Comparison of ENCODE assay signal across 1 cellular context in the genomic region with DNA sequence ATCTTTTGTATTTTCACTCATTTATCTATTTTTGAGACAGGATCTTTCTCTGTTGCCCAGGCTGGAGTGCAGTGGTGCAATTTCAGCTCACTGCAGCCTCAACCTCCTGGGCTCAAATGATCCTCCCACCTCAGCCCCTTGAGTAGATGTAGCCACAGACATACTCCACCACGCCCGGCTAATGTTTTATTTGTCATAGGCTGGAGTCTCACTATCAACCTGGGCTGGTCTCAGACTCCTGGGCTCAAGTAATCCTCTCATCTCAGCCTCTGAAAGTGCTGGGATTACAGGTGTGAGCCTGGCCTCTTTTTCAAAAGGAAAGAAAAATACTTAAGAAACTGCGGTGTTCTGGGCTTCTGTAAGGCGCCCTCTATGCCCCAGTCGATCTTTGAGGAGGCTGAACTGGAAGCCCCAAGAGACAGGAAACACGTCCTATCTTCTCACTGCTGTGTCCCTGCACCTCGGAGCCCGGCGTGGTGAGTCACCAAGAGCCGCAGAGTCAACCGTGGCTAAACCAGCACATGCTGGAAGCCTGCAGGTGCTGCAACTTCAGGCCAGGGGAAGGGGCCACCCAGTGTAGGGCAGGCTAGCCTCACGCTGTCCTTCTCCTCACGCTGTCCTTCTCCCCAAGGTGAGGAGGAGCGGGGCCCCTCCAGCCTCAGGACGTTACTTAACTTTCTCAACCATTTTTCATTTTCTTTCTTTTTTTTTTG.
TF ChIP-seq lines count a peak whose summit lies in the region.

No MANE protein-coding gene starts in this region.

TF ChIP-seq in K562, 482 proteins besides CTCF, POLR2A, EP300 and RAD21 (continued from another document):
- TF ChIP-seq MGA (IDR thresholded peaks at IDR 0.05), result peak; percentile 87
- peak; percentile 92 for TF ChIP-seq JUN (IDR thresholded peaks at IDR 0.05; ENCODE audit: borderline replicate concordance, low read depth, low read length)
- TF ChIP-seq JUN (CRISPR knock-in tag; IDR thresholded peaks at IDR 0.05; ENCODE audit: borderline replicate concordance), result no peak
- peak; percentile 74 for TF ChIP-seq SMARCA4 (IDR thresholded peaks at IDR 0.05)
- peak; percentile 53; the same call in 1 of the 2 replicates for TF ChIP-seq ZNF589 (CRISPR knock-in tag; IDR thresholded peaks at IDR 0.05; ENCODE audit: low read depth)
- TF ChIP-seq NR2C1 (IDR thresholded peaks at IDR 0.05), result no peak
- peak; percentile 48; the same call in 1 of the 2 replicates for TF ChIP-seq NR2C1 (tag; IDR thresholded peaks at IDR 0.05)
- TF ChIP-seq DPF2 (IDR thresholded peaks at IDR 0.05), result peak; percentile 80
- TF ChIP-seq ATF1 (CRISPR knock-in tag; IDR thresholded peaks at IDR 0.05), result no peak
- peak; percentile 33; the same call in 1 of the 2 replicates for TF ChIP-seq ATF1 (tag; IDR thresholded peaks at IDR 0.05)
- TF ChIP-seq FOXK2 (conservative IDR thresholded peaks at IDR 0.05 in 1 of 2, IDR thresholded peaks at IDR 0.05 in 1 of 2; ENCODE audit: low read depth in 2 of 2), result peak in 1 of 2 experiments; percentile 38; a peak in 1 of 4 replicates
- TF ChIP-seq KLF10 (CRISPR knock-in tag; IDR thresholded peaks at IDR 0.05), result no peak
- TF ChIP-seq ATF3 (IDR thresholded peaks at IDR 0.05), result peak; percentile 93
- TF ChIP-seq ATF3 (CRISPR knock-in tag; conservative IDR thresholded peaks at IDR 0.05), result no peak; the same call in 1 of the 2 replicates
- peak; percentile 70 for TF ChIP-seq CREM (IDR thresholded peaks at IDR 0.05; ENCODE audit: low read depth)
- peak; percentile 94 for TF ChIP-seq ZBTB1 (CRISPR knock-in tag; IDR thresholded peaks at IDR 0.05; ENCODE audit: borderline replicate concordance, low read depth)
- peak; percentile 97 for TF ChIP-seq JUND (IDR thresholded peaks at IDR 0.05; ENCODE audit: borderline replicate concordance, low read depth, low read length)
- TF ChIP-seq JUND (tag; IDR thresholded peaks at IDR 0.05; ENCODE audit: borderline replicate concordance, low read depth, low read length), result peak; percentile 89; the same call in 2 of the 3 replicates
- TF ChIP-seq TFAP4 (CRISPR knock-in tag; IDR thresholded peaks at IDR 0.05; ENCODE audit: borderline replicate concordance), result peak; percentile 44; the same call in 1 of the 2 replicates
- TF ChIP-seq MYNN (IDR thresholded peaks at IDR 0.05), result peak; percentile 69; the same call in 1 of the 2 replicates
- TF ChIP-seq MYNN (CRISPR knock-in tag; IDR thresholded peaks at IDR 0.05), result no peak
- no peak for TF ChIP-seq CHD4 (IDR thresholded peaks at IDR 0.05; ENCODE audit: insufficient read depth, insufficient replicate concordance, low read depth, low read length, poor library complexity, severe bottlenecking)
- TF ChIP-seq HIVEP1 (CRISPR knock-in tag; IDR thresholded peaks at IDR 0.05), result no peak
- TF ChIP-seq, protein P1, sequence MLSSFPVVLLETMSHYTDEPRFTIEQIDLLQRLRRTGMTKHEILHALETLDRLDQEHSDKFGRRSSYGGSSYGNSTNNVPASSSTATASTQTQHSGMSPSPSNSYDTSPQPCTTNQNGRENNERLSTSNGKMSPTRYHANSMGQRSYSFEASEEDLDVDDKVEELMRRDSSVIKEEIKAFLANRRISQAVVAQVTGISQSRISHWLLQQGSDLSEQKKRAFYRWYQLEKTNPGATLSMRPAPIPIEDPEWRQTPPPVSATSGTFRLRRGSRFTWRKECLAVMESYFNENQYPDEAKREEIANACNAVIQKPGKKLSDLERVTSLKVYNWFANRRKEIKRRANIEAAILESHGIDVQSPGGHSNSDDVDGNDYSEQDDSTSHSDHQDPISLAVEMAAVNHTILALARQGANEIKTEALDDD (IDR thresholded peaks at IDR 0.05), result peak; percentile 70
- TF ChIP-seq, protein P2, sequence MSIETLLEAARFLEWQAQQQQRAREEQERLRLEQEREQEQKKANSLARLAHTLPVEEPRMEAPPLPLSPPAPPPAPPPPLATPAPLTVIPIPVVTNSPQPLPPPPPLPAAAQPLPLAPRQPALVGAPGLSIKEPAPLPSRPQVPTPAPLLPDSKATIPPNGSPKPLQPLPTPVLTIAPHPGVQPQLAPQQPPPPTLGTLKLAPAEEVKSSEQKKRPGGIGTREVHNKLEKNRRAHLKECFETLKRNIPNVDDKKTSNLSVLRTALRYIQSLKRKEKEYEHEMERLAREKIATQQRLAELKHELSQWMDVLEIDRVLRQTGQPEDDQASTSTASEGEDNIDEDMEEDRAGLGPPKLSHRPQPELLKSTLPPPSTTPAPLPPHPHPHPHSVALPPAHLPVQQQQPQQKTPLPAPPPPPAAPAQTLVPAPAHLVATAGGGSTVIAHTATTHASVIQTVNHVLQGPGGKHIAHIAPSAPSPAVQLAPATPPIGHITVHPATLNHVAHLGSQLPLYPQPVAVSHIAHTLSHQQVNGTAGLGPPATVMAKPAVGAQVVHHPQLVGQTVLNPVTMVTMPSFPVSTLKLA (conservative IDR thresholded peaks at IDR 0.05), result peak; percentile 40 to 78; a peak in 2 of 4 replicates
- TF ChIP-seq FOSL1 (tag; conservative IDR thresholded peaks at IDR 0.05), result peak; percentile 95
- peak; percentile 85 for TF ChIP-seq SMAD4 (CRISPR knock-in tag; conservative IDR thresholded peaks at IDR 0.05)
- TF ChIP-seq RNF2 (IDR thresholded peaks at IDR 0.05), result 0 out of 2 replicates have a peak, but pooled peaks have one; percentile 36
- TF ChIP-seq, protein P3, sequence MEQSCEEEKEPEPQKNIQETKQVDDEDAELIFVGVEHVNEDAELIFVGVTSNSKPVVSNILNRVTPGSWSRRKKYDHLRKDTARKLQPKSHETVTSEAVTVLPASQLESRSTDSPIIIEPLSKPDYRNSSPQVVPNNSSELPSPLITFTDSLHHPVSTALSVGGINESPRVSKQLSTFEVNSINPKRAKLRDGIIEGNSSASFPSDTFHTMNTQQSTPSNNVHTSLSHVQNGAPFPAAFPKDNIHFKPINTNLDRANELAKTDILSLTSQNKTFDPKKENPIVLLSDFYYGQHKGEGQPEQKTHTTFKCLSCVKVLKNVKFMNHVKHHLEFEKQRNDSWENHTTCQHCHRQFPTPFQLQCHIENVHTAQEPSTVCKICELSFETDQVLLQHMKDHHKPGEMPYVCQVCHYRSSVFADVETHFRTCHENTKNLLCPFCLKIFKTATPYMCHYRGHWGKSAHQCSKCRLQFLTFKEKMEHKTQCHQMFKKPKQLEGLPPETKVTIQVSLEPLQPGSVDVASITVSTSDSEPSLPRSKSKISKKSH (CRISPR knock-in tag; IDR thresholded peaks at IDR 0.05), result no peak
- TF ChIP-seq, protein P4, sequence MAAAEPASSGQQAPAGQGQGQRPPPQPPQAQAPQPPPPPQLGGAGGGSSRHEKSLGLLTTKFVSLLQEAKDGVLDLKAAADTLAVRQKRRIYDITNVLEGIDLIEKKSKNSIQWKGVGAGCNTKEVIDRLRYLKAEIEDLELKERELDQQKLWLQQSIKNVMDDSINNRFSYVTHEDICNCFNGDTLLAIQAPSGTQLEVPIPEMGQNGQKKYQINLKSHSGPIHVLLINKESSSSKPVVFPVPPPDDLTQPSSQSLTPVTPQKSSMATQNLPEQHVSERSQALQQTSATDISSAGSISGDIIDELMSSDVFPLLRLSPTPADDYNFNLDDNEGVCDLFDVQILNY (CRISPR knock-in tag; IDR thresholded peaks at IDR 0.05), result no peak
- peak; percentile 56; the same call in 1 of the 2 replicates for TF ChIP-seq ATF7 (IDR thresholded peaks at IDR 0.05)
- TF ChIP-seq ESRRA (IDR thresholded peaks at IDR 0.05; ENCODE audit: borderline replicate concordance, low read depth), result 0 out of 2 replicates have a peak, but pooled peaks have one; percentile 17
- no peak for TF ChIP-seq ZFPM2 (CRISPR knock-in tag; IDR thresholded peaks at IDR 0.05)
- no peak for TF ChIP-seq JUNB (CRISPR knock-in tag; conservative IDR thresholded peaks at IDR 0.05)
- TF ChIP-seq RCOR1 (IDR thresholded peaks at IDR 0.05; ENCODE audit: borderline replicate concordance in 1 of 2, low read depth in 2 of 2, low read length in 2 of 2), result peak in 1 of 2 experiments; percentile 43; a peak in 1 of 4 replicates
- 0 out of 2 replicates have a peak, but pooled peaks have one; percentile 17 for TF ChIP-seq ZBTB7A (IDR thresholded peaks at IDR 0.05; ENCODE audit: borderline replicate concordance, control insufficient read depth, low read depth, low read length)
- TF ChIP-seq ZNF766 (CRISPR knock-in tag; conservative IDR thresholded peaks at IDR 0.05), result 0 out of 2 replicates have a peak, but pooled peaks have one; percentile 47
- peak; percentile 63 for TF ChIP-seq GABPB1 (CRISPR knock-in tag; IDR thresholded peaks at IDR 0.05)
- TF ChIP-seq ZNF175 (CRISPR knock-in tag; IDR thresholded peaks at IDR 0.05; ENCODE audit: low read depth), result peak; percentile 81; the same call in 1 of the 2 replicates
- peak; percentile 46; the same call in 1 of the 2 replicates for TF ChIP-seq LEF1 (IDR thresholded peaks at IDR 0.05)
